ENCODE assay signal across 8 cellular contexts in genomic region chr4:88591787-88592599, GRCh38. TPM values are rescaled to one million over a fixed set of nuclear protein-coding genes. Genes with fewer than 3 reads are reported as not detected.
A peak's percentile ranks its signal among the peaks of the same experiment; 100 is the strongest.
DNase-seq lines count a peak whose midpoint lies in the region; ATAC-seq, FAIRE-seq and TF ChIP-seq lines count a peak whose summit lies in the region.

HERC3 (plus strand) TSS chr4:88592480; CDS start chr4:88605824, 13,344 bp downstream.

- H2BK5ac ChIP-seq in H1 (ENCODE audit: low read depth, low read length) (no peak within 1 kb of the TSS), mesendoderm (ENCODE audit: low read length) (no peak within 1 kb of the TSS)

- no peaks in the 10 kb centered on the region for H4K20me1 ChIP-seq in H1 (replicated peaks in 1 of 2; ENCODE audit: control insufficient read depth in 1 of 2, insufficient read depth in 2 of 2, low read length in 2 of 2)

- 2% methylated on average over 64 of the region's 73 CpGs; no CpG with 5 or more reads in 1 of the 2 experiments for WGBS in H1 (ENCODE audit: extremely low coverage in 1 of 2, insufficient coverage in 1 of 2, insufficient read length in 1 of 2, insufficient replicate concordance in 2 of 2, low coverage in 1 of 2, low lambda C conversion rate in 2 of 2, missing lambda C conversion rate in 1 of 2), 2 experiments
- WGBS in mesendoderm (ENCODE audit: extremely low coverage, insufficient coverage, low lambda C conversion rate), result no CpG with 5 or more reads among the region's 73 CpGs

- no peaks in the 10 kb centered on the region for H3K9me3 ChIP-seq in H1 (ENCODE audit: insufficient read depth in 2 of 2, low read depth in 1 of 2, low read length in 1 of 2)

- H3K79me1 ChIP-seq in H1 (ENCODE audit: low read depth, low read length) (no peaks in the 10 kb centered on the region), mesendoderm (ENCODE audit: low read length) (no peaks in the 10 kb centered on the region)

- FAIRE-seq in H1 (lab: Jason Lieb, UNC), result no peak

- H2AFZ ChIP-seq in H1 (ENCODE audit: low read length), result peak within 1 kb of the TSS; percentile 66; the same call in 1 of the 2 replicates

- H3K23ac ChIP-seq in H1 (ENCODE audit: insufficient read length) (no peak within 1 kb of the TSS), mesendoderm (ENCODE audit: low read length) (no peak within 1 kb of the TSS)

- H2BK120ac ChIP-seq in H1 (replicated peaks; ENCODE audit: low read depth, low read length) (no peak within 1 kb of the TSS), mesendoderm (ENCODE audit: low read depth, low read length) (no peak within 1 kb of the TSS)

- peak within 1 kb of the TSS in 1 of 4 experiments; percentile 40; a peak in 1 of 7 replicates for H3K9ac ChIP-seq in H1 (replicated peaks in 1 of 4; ENCODE audit: extremely low read depth in 1 of 4, low read depth in 3 of 4, low read length in 3 of 4)
- peak within 1 kb of the TSS; percentile 62 for H3K9ac ChIP-seq in mesendoderm (ENCODE audit: low read length)

- H3K4me1 ChIP-seq in H1 (replicated peaks in 1 of 4; ENCODE audit: control insufficient read depth in 3 of 4, insufficient read depth in 4 of 4, low read length in 3 of 4) (peaks cover 0 to 3% (median 0%) of the 10 kb centered on the region in 4 experiments; a peak in 1 of 7 replicates), mesendoderm (ENCODE audit: control insufficient read depth, low read depth, low read length) (peaks cover 2% of the 10 kb centered on the region)

- no peak for TF ChIP-seq EP300 in H1 (IDR thresholded peaks at IDR 0.05; ENCODE audit: borderline replicate concordance in 1 of 2, low read depth in 2 of 2, low read length in 2 of 2)

- ATAC-seq in GM21360 (IDR thresholded peaks at IDR 0.05; ENCODE audit: unreplicated experiment), result peak; percentile 96

- H3K27ac ChIP-seq in H1 (ENCODE audit: low read depth, low read length) (no peak within 1 kb of the TSS), mesendoderm (ENCODE audit: low read depth, low read length) (no peak within 1 kb of the TSS)

- no peaks in the 10 kb centered on the region for H3K36me3 ChIP-seq in H1 (ENCODE audit: control insufficient read depth in 2 of 4, insufficient read depth in 4 of 4, low read length in 3 of 4)
- H3K36me3 ChIP-seq in mesendoderm (ENCODE audit: control insufficient read depth, insufficient read depth, low read length), result no peaks in the 10 kb centered on the region

- H3K4ac ChIP-seq in H1 (replicated peaks; ENCODE audit: insufficient read length, low read depth, low read length), result no peak within 1 kb of the TSS
- no peak within 1 kb of the TSS for H3K4ac ChIP-seq in mesendoderm (ENCODE audit: low read depth, low read length)

- H4K8ac ChIP-seq in H1 (ENCODE audit: extremely low read depth, insufficient read depth, low read length), result peak within 1 kb of the TSS; percentile 65
- no peak within 1 kb of the TSS for H4K8ac ChIP-seq in mesendoderm (ENCODE audit: low read depth, low read length)

- CTCF ChIA-PET in H1 (lab: Charles Lee; ENCODE audit: partially characterized antibody), result interaction anchor here (1.1 to 1.7 kb wide), 3 partner anchors 8 to 67 kb away, joined by 3 to 5 read pairs (median 4); no protein-coding TSS in a partner anchor

- no peak within 1 kb of the TSS for H4K5ac ChIP-seq in H1 (ENCODE audit: insufficient read length, low read depth, low read length)
- H4K5ac ChIP-seq in mesendoderm (ENCODE audit: low read length), result no peak within 1 kb of the TSS

- H2BK12ac ChIP-seq in H1 (ENCODE audit: low read depth, low read length), result no peak within 1 kb of the TSS

- H2BK15ac ChIP-seq in H1 (ENCODE audit: low read length) (no peak within 1 kb of the TSS; the same call in 1 of the 2 replicates), mesendoderm (replicated peaks; ENCODE audit: low read depth) (no peak within 1 kb of the TSS)

- no peak within 1 kb of the TSS for H3K18ac ChIP-seq in H1 (ENCODE audit: extremely low read depth, low read length)
- H3K18ac ChIP-seq in mesendoderm (ENCODE audit: low read length), result peak within 1 kb of the TSS; percentile 21

- DNase-seq in COLO829 (ENCODE audit: low spot score), result peak; percentile 77
- DNase-seq in HT-29 (ENCODE audit: low spot score), result peak; percentile 85
- DNase-seq in NOMO-1 treated with dmso at 0.1 percent for 144 hours (lab: John Stamatoyannopoulos, UW; ENCODE audit: unreplicated experiment), result peak; percentile 90
- peak; percentile 48 for DNase-seq in activated CD8-positive, alpha-beta memory T cell treated with anti-CD3 and anti-CD28 coated beads, Interleukin-2, amount 50 U/mL, for 1 hour (ENCODE audit: extremely low read depth)
- peak; percentile 31 to 96 for DNase-seq in H1 (ENCODE audit: low read depth in 1 of 2, low spot score in 2 of 2)
- DNase-seq in mesendoderm, result peak; percentile 92
- DNase-seq in stimulated activated CD8-positive, alpha-beta memory T cell treated with anti-CD3 and anti-CD28 coated beads, Interleukin-12 subunit alpha, Interleukin-12 subunit beta, amount 100 ng/mL, for 4 hours (ENCODE audit: low read depth), result peak; percentile 82

- H3K56ac ChIP-seq in H1 (replicated peaks; ENCODE audit: insufficient read length, low read depth, low read length), result no peak within 1 kb of the TSS
- H3K56ac ChIP-seq in mesendoderm (ENCODE audit: low read length), result peak within 1 kb of the TSS; percentile 85

- TF ChIP-seq POLR2A in H1 (IDR thresholded peaks at IDR 0.05; ENCODE audit: control extremely low read depth in 1 of 2, low read depth in 2 of 2, low read length in 2 of 2), result no peak

- no peak within 1 kb of the TSS for H2BK20ac ChIP-seq in H1 (ENCODE audit: low read length)

- TF ChIP-seq CTCF in H1 (IDR thresholded peaks at IDR 0.05; ENCODE audit: control extremely low read depth in 1 of 3, insufficient read depth in 1 of 3, low read depth in 1 of 3, low read length in 3 of 3), result no peak

- H3K4me2 ChIP-seq in H1 (ENCODE audit: insufficient read depth in 1 of 2, low read depth in 2 of 2, low read length in 2 of 2) (peak within 1 kb of the TSS; percentile 90), mesendoderm (ENCODE audit: low read length) (peak within 1 kb of the TSS; percentile 98)

- H2AK5ac ChIP-seq in H1 (ENCODE audit: low read depth, low read length), result no peak within 1 kb of the TSS
- no peak within 1 kb of the TSS for H2AK5ac ChIP-seq in mesendoderm (ENCODE audit: low read length)

- H4K91ac ChIP-seq in H1 (replicated peaks; ENCODE audit: insufficient read length, low read length), result no peak within 1 kb of the TSS

- TF ChIP-seq RAD21 in H1 (IDR thresholded peaks at IDR 0.05 in 1 of 2, conservative IDR thresholded peaks at IDR 0.05 in 1 of 2; ENCODE audit: low read depth in 2 of 2, low read length in 2 of 2), result no peak

- H3K27me3 ChIP-seq in H1 (replicated peaks in 1 of 4; ENCODE audit: control insufficient read depth in 3 of 4, extremely low read depth in 1 of 4, insufficient read depth in 3 of 4, low read length in 3 of 4), result peaks cover 2 to 33% (median 22%) of the 10 kb centered on the region in 4 experiments
- peaks cover 2% of the 10 kb centered on the region for H3K27me3 ChIP-seq in mesendoderm (ENCODE audit: insufficient read depth, low read length, poor library complexity)

- POLR2A ChIA-PET in H1 (lab: Charles Lee; ENCODE audit: partially characterized antibody), result interaction anchor here (0.9 to 1.5 kb wide), 3 partner anchors 15 to 146 kb away, joined by 3 to 5 read pairs (median 4); no protein-coding TSS in a partner anchor

- H3K79me2 ChIP-seq in H1 (ENCODE audit: control insufficient read depth in 1 of 2, insufficient read depth in 2 of 2, low read length in 2 of 2) (no peaks in the 10 kb centered on the region), mesendoderm (ENCODE audit: control insufficient read depth, insufficient read depth, low read length) (no peaks in the 10 kb centered on the region)

- H3K14ac ChIP-seq in H1 (ENCODE audit: insufficient read length), result no peak within 1 kb of the TSS

- peaks cover 11% of the 10 kb centered on the region; the same call in 1 of the 2 replicates for H3K23me2 ChIP-seq in H1 (ENCODE audit: low read depth, low read length)

- H3K4me3 ChIP-seq in H1 (ENCODE audit: extremely low read depth in 1 of 4, insufficient read depth in 2 of 4, low read depth in 3 of 4, low read length in 4 of 4) (peak within 1 kb of the TSS; percentile 61 to 94 (median 81)), mesendoderm (ENCODE audit: low read length) (peak within 1 kb of the TSS; percentile 78)

TF ChIP-seq in H1, 55 proteins besides CTCF, POLR2A, EP300 and RAD21 (continues in another document):
- peak; percentile 73 for TF ChIP-seq TEAD4 (IDR thresholded peaks at IDR 0.05; ENCODE audit: low read depth, low read length)
- TF ChIP-seq TCF12 (IDR thresholded peaks at IDR 0.05; ENCODE audit: low read depth, low read length), result no peak
- TF ChIP-seq SP1 (IDR thresholded peaks at IDR 0.05; ENCODE audit: low read depth, low read length), result peak; percentile 93
- TF ChIP-seq RBBP5 (IDR thresholded peaks at IDR 0.05; ENCODE audit: borderline replicate concordance, low read depth, low read length), result 0 out of 2 replicates have a peak, but pooled peaks have one; percentile 62
- TF ChIP-seq MAX (IDR thresholded peaks at IDR 0.05), result peak; percentile 68
- TF ChIP-seq SUZ12 (IDR thresholded peaks at IDR 0.05; ENCODE audit: low read length), result 0 out of 2 replicates have a peak, but pooled peaks have one; percentile 40
- TF ChIP-seq KDM4A (IDR thresholded peaks at IDR 0.05; ENCODE audit: low read depth, low read length, severe bottlenecking), result peak; percentile 96
- TF ChIP-seq CBX8 (IDR thresholded peaks at IDR 0.05; ENCODE audit: borderline replicate concordance, low read depth, low read length), result no peak
- TF ChIP-seq CTBP2 (IDR thresholded peaks at IDR 0.05; ENCODE audit: borderline replicate concordance, insufficient read depth, insufficient read length, low read length), result peak; percentile 54
- no peak for TF ChIP-seq EGR1 (IDR thresholded peaks at IDR 0.05; ENCODE audit: borderline replicate concordance, low read depth, low read length)
- TF ChIP-seq MAFK (IDR thresholded peaks at IDR 0.05; ENCODE audit: low read depth, low read length), result no peak

RNA-seq across cellular contexts. Expression of gene HERC3, which starts in this region (rescaled TPM):
- 1.8 and 5.0 TPM in 2 replicates for total RNA-seq in HT-29 (2014; rRNA removed; shearing (Covaris generic))
- total RNA-seq in H1 (2021; fragmentation: NEBNext Ultra II Directional; extraction: Animal tissue kit (Norgen Biotek cat#: 25700)), result 4.3 and 5.7 TPM in 2 replicates
- 1.1 and 1.4 TPM in 2 replicates for polyA plus RNA-seq in H1 (2011; rRNA removed)
- polyA plus RNA-seq in H1 (2011; cell fraction: cytosol; rRNA removed), result 1.4 TPM
- polyA plus RNA-seq in H1 (2011; cell fraction: nucleus; rRNA removed), result 2.0 TPM
- polyA plus RNA-seq in H1 (2012, experiment 1 of 2), result 1.2 to 2.4 TPM (median 1.7 TPM) in 4 replicates
- polyA plus RNA-seq in H1 (2012, experiment 2 of 2), result 0.14 TPM
- 2.1 TPM for polyA plus RNA-seq in H1 (2013, experiment 1 of 2)
- 1.7 TPM for polyA plus RNA-seq in H1 (2013, experiment 2 of 2)
- 5.4 and 6.0 TPM in 2 replicates for polyA minus RNA-seq in H1 (2011; rRNA and poly(A)+ RNA removed)
- polyA minus RNA-seq in H1 (2011; cell fraction: cytosol; rRNA and poly(A)+ RNA removed), result 1.3 TPM
- polyA minus RNA-seq in H1 (2011; cell fraction: nucleus; rRNA and poly(A)+ RNA removed), result 7.5 TPM
- polyA plus RNA-seq in mesendoderm (2013, experiment 1 of 2), result 3.1 TPM
- 3.0 TPM for polyA plus RNA-seq in mesendoderm (2013, experiment 2 of 2)
